17 cellular contexts compared by ENCODE assay signal in genomic region chr4:53362093-53362492, GRCh38. TPM values are rescaled to one million over a fixed set of nuclear protein-coding genes. Genes with fewer than 3 reads are reported as not detected.
DNase-seq lines count a peak whose midpoint lies in the region; ATAC-seq and TF ChIP-seq lines count a peak whose summit lies in the region.
"Had no signal": no experiment of that assay in that cellular context is flagged by ENCODE, and none has a peak within 500 bp of the region (broad histone marks: within the 10 kb centered on the region; RNA-seq: fewer than 3 reads in every experiment).

No MANE protein-coding gene starts in this region.

- H3K79me2 ChIP-seq in osteoblast (ENCODE audit: insufficient read depth, low read length): peaks cover 85% of the 10 kb centered on the region

- peaks cover 8% of the 10 kb centered on the region for H3K36me3 Mint-ChIP-seq in T-helper 2 cell treated with Interferon-gamma antibody and Interleukin-4, amounts not matched to agents 5 μg/mL and 100 μg/mL, for 36 hours (ENCODE audit: low read depth)
- H3K36me3 Mint-ChIP-seq in HFFc6 (ENCODE audit: low read depth): peaks cover 27% of the 10 kb centered on the region
- H3K36me3 Mint-ChIP-seq in activated naive CD8-positive, alpha-beta T cell treated with anti-CD3 and anti-CD28 coated beads, Interleukin-2, amount 50 U/mL, for 24 hours (ENCODE audit: low read depth): peaks cover 27% of the 10 kb centered on the region

- intact Hi-C loops in lower lobe of right lung (cut with DNase I): no loop called here

- H3K27ac Mint-ChIP-seq in T-helper 2 cell treated with Interferon-gamma antibody and Interleukin-4, amounts not matched to agents 5 μg/mL and 100 μg/mL, for 36 hours: no peak overlapping the region
- H3K27ac Mint-ChIP-seq in HFFc6: peak overlapping the region; percentile 19
- no peak overlapping the region for H3K27ac Mint-ChIP-seq in activated naive CD8-positive, alpha-beta T cell treated with anti-CD3 and anti-CD28 coated beads, Interleukin-2, amount 50 U/mL, for 24 hours

- no peak for ATAC-seq in activated naive CD8-positive, alpha-beta T cell treated with anti-CD3 and anti-CD28 coated beads, Interleukin-2, amount 50 U/mL, for 24 hours
- ATAC-seq in lower lobe of right lung: no peak
- ATAC-seq: left lobe of liver had no signal

- H3K9me3 ChIP-seq in osteoblast (ENCODE audit: low read depth, low read length): no peaks in the 10 kb centered on the region
- H3K9me3 ChIP-seq in lower lobe of right lung: no peaks in the 10 kb centered on the region
- H3K9me3 ChIP-seq: esophagus muscularis mucosa, Peyer's patch, tibial nerve had no signal

- H3K27ac ChIP-seq in osteoblast (ENCODE audit: low read depth, low read length): no peak overlapping the region
- no peak overlapping the region for H3K27ac ChIP-seq in lower lobe of right lung
- H3K27ac ChIP-seq: esophagus muscularis mucosa, hepatocyte, Peyer's patch, tibial nerve had no signal

- H3K9me3 Mint-ChIP-seq in T-helper 2 cell treated with Interferon-gamma antibody and Interleukin-4, amounts not matched to agents 5 μg/mL and 100 μg/mL, for 36 hours: no peaks in the 10 kb centered on the region
- no peaks in the 10 kb centered on the region for H3K9me3 Mint-ChIP-seq in HFFc6
- no peaks in the 10 kb centered on the region for H3K9me3 Mint-ChIP-seq in activated naive CD8-positive, alpha-beta T cell treated with anti-CD3 and anti-CD28 coated beads, Interleukin-2, amount 50 U/mL, for 24 hours

- peak overlapping the region; percentile 83 for H3K4me2 ChIP-seq in osteoblast (ENCODE audit: insufficient read depth, low read length)

- H3K4me1 Mint-ChIP-seq in T-helper 2 cell treated with Interferon-gamma antibody and Interleukin-4, amounts not matched to agents 5 μg/mL and 100 μg/mL, for 36 hours (ENCODE audit: low read depth): peaks cover 43% of the 10 kb centered on the region
- peaks cover 63% of the 10 kb centered on the region for H3K4me1 Mint-ChIP-seq in HFFc6 (ENCODE audit: low read depth)
- H3K4me1 Mint-ChIP-seq in activated naive CD8-positive, alpha-beta T cell treated with anti-CD3 and anti-CD28 coated beads, Interleukin-2, amount 50 U/mL, for 24 hours: peaks cover 63% of the 10 kb centered on the region

- H3K4me3 ChIP-seq in osteoblast (ENCODE audit: insufficient read depth, low read length): peak overlapping the region; percentile 24
- no peak overlapping the region for H3K4me3 ChIP-seq in lower lobe of right lung
- H3K4me3 ChIP-seq: esophagus muscularis mucosa, hepatocyte, Peyer's patch, tibial nerve had no signal

- H3K36me3 ChIP-seq in osteoblast (ENCODE audit: insufficient read depth, low read length) (no peaks in the 10 kb centered on the region), lower lobe of right lung (no peaks in the 10 kb centered on the region)
- H3K36me3 ChIP-seq: esophagus muscularis mucosa, Peyer's patch, tibial nerve had no signal

- DNase-seq in T-helper 2 cell treated with Interferon-gamma antibody and Interleukin-4, amounts not matched to agents 5 μg/mL and 100 μg/mL, for 36 hours (ENCODE audit: low spot score): no peak
- DNase-seq in T-helper 2 cell: no peak
- DNase-seq in HFFc6: no peak
- DNase-seq in activated naive CD8-positive, alpha-beta T cell treated with anti-CD3 and anti-CD28 coated beads, Interleukin-2, amount 50 U/mL, for 24 hours: no peak
- no peak for DNase-seq in osteoblast (ENCODE audit: insufficient read length, low spot score, missing footprints)
- DNase-seq in NCI-H2227 treated with DMSO at 0.1 percent for 48 hours (lab: John Stamatoyannopoulos, UW): no peak
- no peak for DNase-seq in lower lobe of right lung
- no peak for DNase-seq in NCI-H1048 (lab: John Stamatoyannopoulos, UW)
- DNase-seq: activated CD4-positive, CD25-positive, alpha-beta regulatory T cell treated with anti-CD3 and anti-CD28 coated beads, Interleukin-2, amount 50 U/mL, for 72 hours; GOT3; NCI-H1694; NCI-H510A treated with DMSO at 0.1 percent for 48 hours; Peyer's patch had no signal

- TF ChIP-seq CTCF in HFFc6 (IDR thresholded peaks at IDR 0.05) (no peak), osteoblast (IDR thresholded peaks at IDR 0.05; ENCODE audit: extremely low read depth, low read depth, low read length) (no peak), lower lobe of right lung (IDR thresholded peaks at IDR 0.05) (no peak)

- H2AFZ ChIP-seq in osteoblast (ENCODE audit: low read length): no peak overlapping the region
- H2AFZ ChIP-seq: hepatocyte had no signal

- no peaks in the 10 kb centered on the region for H4K20me1 ChIP-seq in osteoblast (ENCODE audit: insufficient read depth, low read length)

- H3K4me3 Mint-ChIP-seq in T-helper 2 cell treated with Interferon-gamma antibody and Interleukin-4, amounts not matched to agents 5 μg/mL and 100 μg/mL, for 36 hours: peak overlapping the region; percentile 52
- H3K4me3 Mint-ChIP-seq in HFFc6: peak overlapping the region; percentile 96
- peak overlapping the region; percentile 70 for H3K4me3 Mint-ChIP-seq in activated naive CD8-positive, alpha-beta T cell treated with anti-CD3 and anti-CD28 coated beads, Interleukin-2, amount 50 U/mL, for 24 hours

- peaks cover 35% of the 10 kb centered on the region for H3K4me1 ChIP-seq in osteoblast (ENCODE audit: insufficient read depth, low read length)
- H3K4me1 ChIP-seq in lower lobe of right lung: peaks cover 32% of the 10 kb centered on the region

- H3K27me3 ChIP-seq in osteoblast (ENCODE audit: insufficient read depth, low read length) (no peaks in the 10 kb centered on the region), lower lobe of right lung (ENCODE audit: low read depth) (no peaks in the 10 kb centered on the region)
- H3K27me3 ChIP-seq: esophagus muscularis mucosa, hepatocyte, Peyer's patch, tibial nerve had no signal

- H3K27me3 Mint-ChIP-seq in T-helper 2 cell treated with Interferon-gamma antibody and Interleukin-4, amounts not matched to agents 5 μg/mL and 100 μg/mL, for 36 hours (ENCODE audit: low read depth): no peaks in the 10 kb centered on the region
- peaks cover 1% of the 10 kb centered on the region; the same call in 1 of the 2 replicates for H3K27me3 Mint-ChIP-seq in HFFc6 (ENCODE audit: insufficient read depth)
- H3K27me3 Mint-ChIP-seq in activated naive CD8-positive, alpha-beta T cell treated with anti-CD3 and anti-CD28 coated beads, Interleukin-2, amount 50 U/mL, for 24 hours: peaks cover 2% of the 10 kb centered on the region

RNA-seq across cellular contexts. Expression of gene SCFD2, which starts 3.8 kb away (rescaled TPM):
- 10 to 100 TPM; 35.2 to 46.7 (median 41.5) TPM for total RNA-seq in HFFc6 (2021; fragmentation: NEBNext Ultra II Directional; extraction: Animal tissue kit (Norgen Biotek cat#: 25700))
- total RNA-seq in osteoblast (24.2 and 27.7 TPM in 2 replicates), lower lobe of right lung (13.2 TPM)

RNA-seq across cellular contexts. Expression of gene FIP1L1, which starts 15.3 kb away (rescaled TPM):
- 10 to 100 TPM; 56.3 to 81.5 (median 77.4) TPM for total RNA-seq in HFFc6 (2021; fragmentation: NEBNext Ultra II Directional; extraction: Animal tissue kit (Norgen Biotek cat#: 25700))
- total RNA-seq in osteoblast (77.5 and 78.2 TPM in 2 replicates), lower lobe of right lung (48.8 TPM)
